5 cellular contexts compared by ENCODE assay signal in genomic region chr7:149972977-149973376, GRCh38.
A peak's percentile ranks its signal among the peaks of the same experiment; 100 is the strongest.
DNase-seq lines count a peak whose midpoint lies in the region; ATAC-seq, FAIRE-seq and TF ChIP-seq lines count a peak whose summit lies in the region.
"Not testable (repeated sequence)": the region's sequence is repeated elsewhere in the genome, so short reads cannot be mapped to it uniquely, and the experiment has no call there.

No MANE protein-coding gene starts in this region.

- TF ChIP-seq EP300 in transverse colon (IDR thresholded peaks at IDR 0.05; ENCODE audit: low read depth) = not testable (repeated sequence)

- H3K27me3 ChIP-seq in Peyer's patch; bronchial epithelial cell (ENCODE audit: control insufficient read depth, insufficient read depth, low read length); left lung; transverse colon: not testable (repeated sequence)

- 64% methylated on average over 6 of the region's 10 CpGs; no CpG with 5 or more reads in 1 of the 2 donors for WGBS in transverse colon (ENCODE audit: low coverage in 1 of 2), 2 donors

- H3K4me1 ChIP-seq in Peyer's patch; left lung; mucosa of descending colon (ENCODE audit: low read depth); transverse colon: not testable (repeated sequence)

- ATAC-seq in left lung (peak; percentile 91), mucosa of descending colon (peak; percentile 90)

- FAIRE-seq in bronchial epithelial cell (lab: Jason Lieb, UNC) = peak; percentile 18

- not testable (repeated sequence) for TF ChIP-seq CTCF in Peyer's patch (IDR thresholded peaks at IDR 0.05); bronchial epithelial cell (IDR thresholded peaks at IDR 0.05; ENCODE audit: insufficient read depth, low read length, severe bottlenecking); left lung (IDR thresholded peaks at IDR 0.05); mucosa of descending colon (IDR thresholded peaks at IDR 0.05); transverse colon (IDR thresholded peaks at IDR 0.05)

- peak in 2 of 3 donors; percentile 47 to 62 for DNase-seq in Peyer's patch
- not testable (repeated sequence) for DNase-seq in bronchial epithelial cell (ENCODE audit: low read depth); left lung
- peak in 2 of 3 donors; percentile 33 to 39 for DNase-seq in mucosa of descending colon
- DNase-seq in transverse colon = peak; percentile 13

- in situ Hi-C loops in transverse colon (cut with MboI; ENCODE audit: low pct_ligation_motif_present in 1 of 4, low pct_unique_long_range_greater_than_20kb in 1 of 4, low sequenced_read_pairs in 3 of 4) = not testable (repeated sequence)

- H3K27ac ChIP-seq in Peyer's patch, left lung, transverse colon: not testable (repeated sequence)

- not testable (repeated sequence) for TF ChIP-seq POLR2A in Peyer's patch (IDR thresholded peaks at IDR 0.05); transverse colon (IDR thresholded peaks at IDR 0.05)

- intact Hi-C loops in left lung (cut with DNase I); mucosa of descending colon (cut with DNase I, micrococcal nuclease); transverse colon (cut with DNase I; ENCODE audit: low total_unique reads): not testable (repeated sequence)

- H3K4me3 ChIP-seq in Peyer's patch; bronchial epithelial cell (ENCODE audit: low read depth, low read length); left lung; mucosa of descending colon; transverse colon: not testable (repeated sequence)

- not testable (repeated sequence) for H3K9me3 ChIP-seq in Peyer's patch, left lung, mucosa of descending colon, transverse colon

- H3K36me3 ChIP-seq in Peyer's patch; bronchial epithelial cell (ENCODE audit: control insufficient read depth, insufficient read depth, low read length); left lung; mucosa of descending colon (ENCODE audit: low read depth); transverse colon: not testable (repeated sequence)
